ENCODE assay signal across 1 cellular context in genomic region chr14:104741108-104741802, GRCh38.
A peak's percentile ranks its signal among the peaks of the same experiment; 100 is the strongest.
TF ChIP-seq lines count a peak whose summit lies in the region.

No MANE protein-coding gene starts in this region.

TF ChIP-seq in HepG2, 621 proteins besides CTCF, POLR2A, EP300 and RAD21:
- TF ChIP-seq, protein P1, sequence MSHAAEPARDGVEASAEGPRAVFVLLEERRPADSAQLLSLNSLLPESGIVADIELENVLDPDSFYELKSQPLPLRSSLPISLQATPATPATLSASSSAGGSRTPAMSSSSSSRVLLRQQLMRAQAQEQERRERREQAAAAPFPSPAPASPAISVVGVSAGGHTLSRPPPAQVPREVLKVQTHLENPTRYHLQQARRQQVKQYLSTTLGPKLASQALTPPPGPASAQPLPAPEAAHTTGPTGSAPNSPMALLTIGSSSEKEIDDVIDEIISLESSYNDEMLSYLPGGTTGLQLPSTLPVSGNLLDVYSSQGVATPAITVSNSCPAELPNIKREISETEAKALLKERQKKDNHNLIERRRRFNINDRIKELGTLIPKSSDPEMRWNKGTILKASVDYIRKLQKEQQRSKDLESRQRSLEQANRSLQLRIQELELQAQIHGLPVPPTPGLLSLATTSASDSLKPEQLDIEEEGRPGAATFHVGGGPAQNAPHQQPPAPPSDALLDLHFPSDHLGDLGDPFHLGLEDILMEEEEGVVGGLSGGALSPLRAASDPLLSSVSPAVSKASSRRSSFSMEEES (CRISPR knock-in tag; IDR thresholded peaks at IDR 0.05): no peak
- TF ChIP-seq HNRNPL (IDR thresholded peaks at IDR 0.05; ENCODE audit: low read depth, low read length): 0 out of 2 replicates have a peak, but pooled peaks have one; percentile 30
- TF ChIP-seq, protein P2, sequence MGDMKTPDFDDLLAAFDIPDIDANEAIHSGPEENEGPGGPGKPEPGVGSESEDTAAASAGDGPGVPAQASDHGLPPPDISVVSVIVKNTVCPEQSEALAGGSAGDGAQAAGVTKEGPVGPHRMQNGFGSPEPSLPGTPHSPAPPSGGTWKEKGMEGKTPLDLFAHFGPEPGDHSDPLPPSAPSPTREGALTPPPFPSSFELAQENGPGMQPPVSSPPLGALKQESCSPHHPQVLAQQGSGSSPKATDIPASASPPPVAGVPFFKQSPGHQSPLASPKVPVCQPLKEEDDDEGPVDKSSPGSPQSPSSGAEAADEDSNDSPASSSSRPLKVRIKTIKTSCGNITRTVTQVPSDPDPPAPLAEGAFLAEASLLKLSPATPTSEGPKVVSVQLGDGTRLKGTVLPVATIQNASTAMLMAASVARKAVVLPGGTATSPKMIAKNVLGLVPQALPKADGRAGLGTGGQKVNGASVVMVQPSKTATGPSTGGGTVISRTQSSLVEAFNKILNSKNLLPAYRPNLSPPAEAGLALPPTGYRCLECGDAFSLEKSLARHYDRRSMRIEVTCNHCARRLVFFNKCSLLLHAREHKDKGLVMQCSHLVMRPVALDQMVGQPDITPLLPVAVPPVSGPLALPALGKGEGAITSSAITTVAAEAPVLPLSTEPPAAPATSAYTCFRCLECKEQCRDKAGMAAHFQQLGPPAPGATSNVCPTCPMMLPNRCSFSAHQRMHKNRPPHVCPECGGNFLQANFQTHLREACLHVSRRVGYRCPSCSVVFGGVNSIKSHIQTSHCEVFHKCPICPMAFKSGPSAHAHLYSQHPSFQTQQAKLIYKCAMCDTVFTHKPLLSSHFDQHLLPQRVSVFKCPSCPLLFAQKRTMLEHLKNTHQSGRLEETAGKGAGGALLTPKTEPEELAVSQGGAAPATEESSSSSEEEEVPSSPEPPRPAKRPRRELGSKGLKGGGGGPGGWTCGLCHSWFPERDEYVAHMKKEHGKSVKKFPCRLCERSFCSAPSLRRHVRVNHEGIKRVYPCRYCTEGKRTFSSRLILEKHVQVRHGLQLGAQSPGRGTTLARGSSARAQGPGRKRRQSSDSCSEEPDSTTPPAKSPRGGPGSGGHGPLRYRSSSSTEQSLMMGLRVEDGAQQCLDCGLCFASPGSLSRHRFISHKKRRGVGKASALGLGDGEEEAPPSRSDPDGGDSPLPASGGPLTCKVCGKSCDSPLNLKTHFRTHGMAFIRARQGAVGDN (CRISPR knock-in tag; IDR thresholded peaks at IDR 0.05): 0 out of 2 replicates have a peak, but pooled peaks have one; percentile 27
- TF ChIP-seq, protein P3, sequence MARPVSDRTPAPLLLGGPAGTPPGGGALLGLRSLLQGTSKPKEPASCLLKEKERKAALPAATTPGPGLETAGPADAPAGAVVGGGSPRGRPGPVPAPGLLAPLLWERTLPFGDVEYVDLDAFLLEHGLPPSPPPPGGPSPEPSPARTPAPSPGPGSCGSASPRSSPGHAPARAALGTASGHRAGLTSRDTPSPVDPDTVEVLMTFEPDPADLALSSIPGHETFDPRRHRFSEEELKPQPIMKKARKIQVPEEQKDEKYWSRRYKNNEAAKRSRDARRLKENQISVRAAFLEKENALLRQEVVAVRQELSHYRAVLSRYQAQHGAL (CRISPR knock-in tag; IDR thresholded peaks at IDR 0.05; ENCODE audit: not compliant biosample characterization): no peak
TF ChIP-seq in HepG2: peak in this region for 2.
